ENCODE assay signal across 8 cellular contexts in the genomic region with DNA sequence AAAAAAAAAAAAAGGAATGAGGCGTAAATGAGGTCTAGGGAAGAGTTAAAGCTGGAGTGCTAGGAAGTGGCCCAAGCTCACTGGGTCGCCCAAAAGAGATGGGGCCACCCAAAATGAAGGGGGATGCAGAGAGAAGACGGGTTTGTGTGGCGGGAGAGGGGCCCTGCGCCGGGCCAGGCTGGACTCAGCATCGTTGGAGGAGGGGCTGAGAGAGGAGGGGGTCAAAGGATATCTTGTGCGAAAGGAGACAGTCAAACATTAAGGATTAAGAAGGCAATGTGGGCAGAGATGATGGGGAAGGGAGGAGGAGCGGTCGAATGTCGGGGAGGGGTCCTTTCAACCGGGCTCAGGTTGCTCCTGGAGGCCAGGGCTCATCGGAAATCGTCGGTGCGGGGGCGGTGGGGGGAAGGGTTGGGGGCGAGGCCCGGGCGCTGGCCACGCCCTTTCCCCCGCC. TPM values are rescaled to one million over a fixed set of nuclear protein-coding genes. Genes with fewer than 3 reads are reported as not detected.
DNase-seq lines count a peak whose midpoint lies in the region; ATAC-seq and TF ChIP-seq lines count a peak whose summit lies in the region.

No MANE protein-coding gene starts in this region.

- POLR2A ChIA-PET in activated CD8-positive, alpha-beta T cell treated with anti-CD3 and anti-CD28 coated beads for 36 hours (lab: Charles Lee) = interaction anchor here (1.0 kb wide), 1 partner anchor 168 kb away, joined by 3 read pairs; no protein-coding TSS in a partner anchor

- H3K27ac ChIP-seq in stomach = peak overlapping the region; percentile 80 to 86 (median 82)

- no peak for TF ChIP-seq CTCF in activated CD8-positive, alpha-beta T cell treated with anti-CD3 and anti-CD28 coated beads for 36 hours (IDR thresholded peaks at IDR 0.05)
- no peak for TF ChIP-seq CTCF in stomach (IDR thresholded peaks at IDR 0.05)

- ATAC-seq in activated CD8-positive, alpha-beta T cell treated with anti-CD3 and anti-CD28 coated beads for 36 hours = no peak

- H3K9me3 Mint-ChIP-seq in activated CD8-positive, alpha-beta T cell treated with anti-CD3 and anti-CD28 coated beads for 36 hours = no peaks in the 10 kb centered on the region

- H3K4me3 ChIP-seq in iPS-11a (ENCODE audit: low read depth, low read length) (peak overlapping the region; percentile 27), stomach (peak overlapping the region; percentile 43 to 51 (median 46))

- WGBS in stomach, 5 donors = 1 to 3% (median 2%) methylated on average over 16 to 22 of the region's 22 CpGs

- H3K27me3 ChIP-seq in stomach = no peaks in the 10 kb centered on the region

- peaks cover 28% of the 10 kb centered on the region for H3K4me1 Mint-ChIP-seq in activated CD8-positive, alpha-beta T cell treated with anti-CD3 and anti-CD28 coated beads for 36 hours (ENCODE audit: low read depth)

- peak overlapping the region; percentile 81 for H3K27ac Mint-ChIP-seq in activated CD8-positive, alpha-beta T cell treated with anti-CD3 and anti-CD28 coated beads for 36 hours

- H3K4me1 ChIP-seq in stomach = peaks cover 8 to 32% (median 31%) of the 10 kb centered on the region in 4 donors

- H3K4me3 Mint-ChIP-seq in activated CD8-positive, alpha-beta T cell treated with anti-CD3 and anti-CD28 coated beads for 36 hours = peak overlapping the region; percentile 65

- TF ChIP-seq POLR2A in stomach (IDR thresholded peaks at IDR 0.05) = no peak

- H3K27me3 Mint-ChIP-seq in activated CD8-positive, alpha-beta T cell treated with anti-CD3 and anti-CD28 coated beads for 36 hours = no peaks in the 10 kb centered on the region

- H3K9me3 ChIP-seq in stomach = no peaks in the 10 kb centered on the region

- intact Hi-C loops in activated CD8-positive, alpha-beta T cell treated with anti-CD3 and anti-CD28 coated beads for 36 hours (cut with micrococcal nuclease) = no loop called here
- intact Hi-C loops in stomach (cut with DNase I; ENCODE audit: low total_unique reads) = loop anchor here (10.0 kb wide), 1 partner anchor 54 kb away; a partner anchor contains a TSS

- DNase-seq in DMS79 treated with DMSO at 0.1 percent for 48 hours (lab: John Stamatoyannopoulos, UW) (peak; percentile 89), DMS79 (lab: John Stamatoyannopoulos, UW) (no peak), stomach (no peak), NCI-H1092 (lab: John Stamatoyannopoulos, UW) (no peak), NOMO-1 treated with dmso at 0.1 percent for 144 hours (lab: John Stamatoyannopoulos, UW; ENCODE audit: unreplicated experiment) (no peak), dermis blood vessel endothelial cell (no peak)
- no peak for DNase-seq in activated CD8-positive, alpha-beta T cell treated with anti-CD3 and anti-CD28 coated beads for 36 hours

- H3K36me3 Mint-ChIP-seq in activated CD8-positive, alpha-beta T cell treated with anti-CD3 and anti-CD28 coated beads for 36 hours (ENCODE audit: low read depth) = peaks cover 4% of the 10 kb centered on the region

- H3K36me3 ChIP-seq in stomach = no peaks in the 10 kb centered on the region

- no peak for TF ChIP-seq EP300 in stomach (IDR thresholded peaks at IDR 0.05)

- CTCF ChIA-PET in activated CD8-positive, alpha-beta T cell treated with anti-CD3 and anti-CD28 coated beads for 36 hours (lab: Charles Lee) = interaction anchor here (0.6 to 9.9 kb wide), 10 partner anchors 9 to 153 kb away, joined by 3 to 137 read pairs (median 3); a partner anchor contains a TSS

RNA-seq across cellular contexts. Expression of a gene that starts 0.8 kb away (rescaled TPM):
- total RNA-seq in activated CD8-positive, alpha-beta T cell treated with anti-CD3 and anti-CD28 coated beads for 36 hours = 10 to 100 TPM; 95.1 to 95.4 TPM
- total RNA-seq in stomach = 10 to 100 TPM in 4 of 5 donors, 1 to 10 TPM in 1; 5.2 to 21.0 (median 15.6) TPM
- 10 to 100 TPM; 15.1 to 19.2 (median 18.2) TPM for polyA plus RNA-seq in stomach
- 19.2 and 46.4 TPM in 2 replicates for total RNA-seq in dermis blood vessel endothelial cell

RNA-seq across cellular contexts. Expression of a gene that starts 22.3 kb away (rescaled TPM):
- 1 to 10 TPM; 1.2 to 1.3 TPM for total RNA-seq in activated CD8-positive, alpha-beta T cell treated with anti-CD3 and anti-CD28 coated beads for 36 hours
- total RNA-seq in stomach = 1 to 10 TPM in 2 of 5 donors, not detected in 3; 1.8 to 2.2 TPM
- 1 to 10 TPM in 1 of 3 donors, under 1 TPM in 2; 0.92 to 1.2 (median 1.00) TPM for polyA plus RNA-seq in stomach
- not detected in 2 replicates for total RNA-seq in dermis blood vessel endothelial cell

RNA-seq across cellular contexts. Expression of a gene that starts 34.5 kb away (rescaled TPM):
- total RNA-seq in activated CD8-positive, alpha-beta T cell treated with anti-CD3 and anti-CD28 coated beads for 36 hours = 10 to 100 TPM; 12.9 to 15.0 TPM
- total RNA-seq in stomach (10 to 100 TPM in 4 of 5 donors, under 1 TPM in 1; 0.58 to 45.2 (median 20.4) TPM), dermis blood vessel endothelial cell (43.1 and 60.6 TPM in 2 replicates)
- 10 to 100 TPM; 17.9 to 24.5 (median 21.9) TPM for polyA plus RNA-seq in stomach

RNA-seq across cellular contexts. Expression of a gene that starts 57.9 kb away (rescaled TPM):
- total RNA-seq in activated CD8-positive, alpha-beta T cell treated with anti-CD3 and anti-CD28 coated beads for 36 hours = 10 to 100 TPM; 21.7 to 24.4 TPM
- total RNA-seq in stomach = 10 to 100 TPM in 4 of 5 donors, under 1 TPM in 1; 0.58 to 72.3 (median 52.6) TPM
- polyA plus RNA-seq in stomach = 10 to 100 TPM; 19.1 to 28.6 (median 28.6) TPM
- 67.1 and 106 TPM in 2 replicates for total RNA-seq in dermis blood vessel endothelial cell

RNA-seq across cellular contexts. Expression of a gene that starts 58.1 kb away (rescaled TPM):
- 10 to 100 TPM; 14.7 to 17.7 TPM for total RNA-seq in activated CD8-positive, alpha-beta T cell treated with anti-CD3 and anti-CD28 coated beads for 36 hours
- total RNA-seq in stomach = 100 to 1,000 TPM in 1 of 5 donors, 10 to 100 TPM in 3, 1 to 10 TPM in 1; 9.8 to 294 (median 34.4) TPM
- 10 to 100 TPM; 14.3 to 18.6 (median 14.3) TPM for polyA plus RNA-seq in stomach
- total RNA-seq in dermis blood vessel endothelial cell = 38.5 and 39.0 TPM in 2 replicates
